ENCODE assay signal across 35 cellular contexts in genomic region chr16:5907544-5907943, GRCh38.
"Had no signal": no experiment of that assay in that cellular context is flagged by ENCODE, and none has a peak within 500 bp of the region (broad histone marks: within the 10 kb centered on the region; RNA-seq: fewer than 3 reads in every experiment).

No MANE protein-coding gene starts in this region.

- H3K36me3 ChIP-seq: MG63 had no signal

- H3K9me3 ChIP-seq: MG63 had no signal

- H3K27me3 ChIP-seq: MG63 had no signal

- DNase-seq: Karpas-422, Kasumi-1, MG63, MM.1S, MV-4-11, NCI-H1048, NCI-H1092, NCI-H1092 treated with DMSO at 0.1 percent for 48 hours, NCI-H1105, NCI-H1105 treated with DMSO at 0.1 percent for 48 hours, NCI-H1417, NCI-H1417 treated with DMSO at 0.1 percent for 48 hours, NCI-H1436, NCI-H1436 treated with DMSO at 0.1 percent for 48 hours, NCI-H146, NCI-H1694, NCI-H1694 treated with DMSO at 0.1 percent for 48 hours, NCI-H187, NCI-H187 treated with DMSO at 0.1 percent for 48 hours, NCI-H1930, NCI-H2029, NCI-H2029 treated with DMSO at 0.1 percent for 48 hours, NCI-H2081, NCI-H2081 treated with DMSO at 0.1 percent for 48 hours, NCI-H2107, NCI-H2171, NCI-H2171 treated with DMSO at 0.1 percent for 48 hours, NCI-H2227 treated with DMSO at 0.1 percent for 48 hours, NCI-H226, NCI-H345, NCI-H446, NCI-H446 treated with DMSO at 0.1 percent for 48 hours, NCI-H510A, NCI-H510A treated with DMSO at 0.1 percent for 48 hours, NCI-H524 had no signal

- H3K4me3 ChIP-seq: MG63 had no signal
